In genomic region chr4:2781911-2782310, GRCh38 we compare ENCODE assay signal across 28 cellular contexts.
"Had no signal": no experiment of that assay in that cellular context is flagged by ENCODE, and none has a peak within 500 bp of the region (broad histone marks: within the 10 kb centered on the region; RNA-seq: fewer than 3 reads in every experiment).

No MANE protein-coding gene starts in this region.

- DNase-seq: activated CD4-positive, alpha-beta T cell treated with anti-CD3 and anti-CD28 coated beads for 48 hours; activated CD4-positive, alpha-beta T cell treated with anti-CD3 and anti-CD28 coated beads, Interleukin-2, amount 50 U/mL, for 48 hours; activated CD8-positive, alpha-beta memory T cell treated with anti-CD3 and anti-CD28 coated beads for 24 hours; anterior cingulate cortex; cortex of kidney; effector memory CD8-positive, alpha-beta T cell; erythroblast; mesendoderm; mucosa of descending colon; nephron progenitor cell; ovary; retina; small intestine; stimulated activated CD4-positive, alpha-beta T cell treated with anti-CD3 and anti-CD28 coated beads, Interleukin-1b, Interleukin-23, amount 100 ng/mL, for 48 hours; stimulated activated naive B cell treated with anti-CD40 and anti-IgM and Interleukin-4, amounts not matched to agents 10 μg/mL and 1 μg/mL and 100 μg/mL, for 72 hours; stomach; SW 1271; T-helper 9 cell had no signal

- H3K27ac ChIP-seq: gastroesophageal sphincter, hepatocyte, ovary, prostate gland, stomach, tibial artery, VCaP had no signal

- H3K4me3 ChIP-seq: gastroesophageal sphincter, hepatocyte, lung, mucosa of descending colon, ovary, prostate gland, stomach, tibial artery had no signal

- H3K9me3 Mint-ChIP-seq: effector memory CD8-positive, alpha-beta T cell had no signal

- H3K4me1 Mint-ChIP-seq: nephron progenitor cell had no signal

- H3K4me1 ChIP-seq: prostate gland had no signal

- H3K27me3 Mint-ChIP-seq: activated naive CD8-positive, alpha-beta T cell; effector memory CD8-positive, alpha-beta T cell; stimulated activated naive B cell treated with anti-CD40 and anti-IgM and Interleukin-4, amounts not matched to agents 10 μg/mL and 1 μg/mL and 100 μg/mL, for 72 hours had no signal

- H3K9me3 ChIP-seq: gastroesophageal sphincter, mucosa of descending colon, ovary, prostate gland, stomach, tibial artery had no signal

- H3K4me3 Mint-ChIP-seq: activated naive CD8-positive, alpha-beta T cell; effector memory CD8-positive, alpha-beta T cell; nephron progenitor cell; stimulated activated naive B cell treated with anti-CD40 and anti-IgM and Interleukin-4, amounts not matched to agents 10 μg/mL and 1 μg/mL and 100 μg/mL, for 72 hours; T-helper 1 cell treated with Interleukin-12 subunit alpha and Interleukin-12 subunit beta and Interleukin-4 antibody, amounts not matched to agents 30 μg/mL and 1 μg/mL, for 36 hours had no signal

- ATAC-seq: activated CD4-positive, CD25-positive, alpha-beta regulatory T cell treated with anti-CD3 and anti-CD28 coated beads, Interleukin-2, amount 50 U/mL, for 24 hours; effector memory CD8-positive, alpha-beta T cell; gastroesophageal sphincter; mucosa of descending colon; sciatic nerve; stimulated activated naive B cell treated with anti-CD40 and anti-IgM and Interleukin-4, amounts not matched to agents 10 μg/mL and 1 μg/mL and 100 μg/mL, for 72 hours had no signal

- H3K27ac Mint-ChIP-seq: activated naive CD8-positive, alpha-beta T cell; effector memory CD8-positive, alpha-beta T cell; nephron progenitor cell; stimulated activated naive B cell treated with anti-CD40 and anti-IgM and Interleukin-4, amounts not matched to agents 10 μg/mL and 1 μg/mL and 100 μg/mL, for 72 hours; T-helper 1 cell treated with Interleukin-12 subunit alpha and Interleukin-12 subunit beta and Interleukin-4 antibody, amounts not matched to agents 30 μg/mL and 1 μg/mL, for 36 hours had no signal

- H3K27me3 ChIP-seq: gastroesophageal sphincter, hepatocyte, ovary, stomach, tibial artery had no signal

- H3K36me3 ChIP-seq: gastroesophageal sphincter, ovary, prostate gland, stomach, tibial artery had no signal
